11 cellular contexts compared by ENCODE assay signal in the genomic region with DNA sequence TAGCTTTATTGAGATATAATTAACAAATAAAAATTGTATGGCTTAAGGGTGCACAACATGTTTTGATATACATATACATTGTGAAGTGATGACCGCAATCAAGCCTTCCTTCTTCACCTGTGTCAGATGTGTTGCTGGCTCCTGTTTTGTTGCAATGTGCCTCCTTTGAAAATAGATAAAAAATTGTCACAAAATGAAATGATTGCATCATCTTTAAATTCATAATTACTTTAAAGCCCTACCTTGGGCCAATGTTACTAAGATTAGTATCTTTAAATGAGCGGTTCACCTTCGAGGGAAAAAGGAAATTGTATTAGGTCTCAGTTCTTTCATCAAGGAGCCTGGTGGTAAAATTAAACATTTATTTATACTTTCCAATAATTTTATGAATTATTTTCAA.
"Had no signal": no experiment of that assay in that cellular context is flagged by ENCODE, and none has a peak within 500 bp of the region (broad histone marks: within the 10 kb centered on the region; RNA-seq: fewer than 3 reads in every experiment).

No MANE protein-coding gene starts in this region.

- H3K36me3 ChIP-seq: HAP-1 had no signal

- FAIRE-seq: H1, H54 had no signal

- H3K4me3 ChIP-seq: GM23248, GM23338, HAP-1 had no signal

- H3K9ac ChIP-seq: GM23248 had no signal

- H3K9me3 ChIP-seq: HAP-1 had no signal

- ATAC-seq: GM23338, HCT116 had no signal

- H3K27ac ChIP-seq: GM23248 had no signal

- H3K4me2 ChIP-seq: GM23338 had no signal

- DNase-seq: GM23248, GOT3, H7, H9, HCEC 1CT, HFFc6 had no signal

- H2AFZ ChIP-seq: GM23248, GM23338 had no signal
